Comparison of ENCODE assay signal across 14 cellular contexts in the genomic region with DNA sequence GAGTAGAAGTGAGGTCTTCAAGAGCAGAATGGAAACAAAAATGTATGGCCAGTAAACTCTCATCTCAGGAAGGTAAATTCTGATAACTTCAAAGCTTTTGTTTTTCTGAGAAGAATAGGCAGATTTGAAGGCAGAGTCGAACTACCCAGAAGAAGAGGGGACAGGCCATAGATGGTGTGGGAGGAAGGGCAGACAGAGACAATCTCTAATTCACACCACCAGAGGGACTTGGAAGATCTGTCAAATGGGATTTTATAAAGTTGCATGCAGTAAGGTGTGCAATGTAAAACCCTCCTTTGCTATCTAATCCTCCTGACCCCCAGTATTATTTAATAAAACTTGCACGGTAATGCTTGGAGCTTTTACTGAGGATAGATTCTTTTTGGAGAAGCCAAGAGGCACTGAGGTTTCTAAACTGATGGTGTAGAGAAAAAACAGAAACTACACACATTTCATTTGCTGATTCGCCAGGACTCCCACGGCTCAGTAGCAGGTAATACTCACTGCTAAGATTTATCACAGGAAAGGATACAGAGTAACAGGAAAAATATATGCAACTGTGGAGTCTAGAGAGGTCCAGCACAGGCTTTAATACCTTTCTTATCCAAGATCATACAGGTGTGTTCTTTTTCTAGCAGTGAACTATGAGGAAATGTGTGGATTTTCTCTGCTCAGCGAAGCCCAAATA. TPM values are rescaled to one million over a fixed set of nuclear protein-coding genes. Genes with fewer than 3 reads are reported as not detected.
DNase-seq lines count a peak whose midpoint lies in the region; ATAC-seq, FAIRE-seq and TF ChIP-seq lines count a peak whose summit lies in the region.
"Had no signal": no experiment of that assay in that cellular context is flagged by ENCODE, and none has a peak within 500 bp of the region (broad histone marks: within the 10 kb centered on the region; RNA-seq: fewer than 3 reads in every experiment).

No MANE protein-coding gene starts in this region.

- H3K9ac ChIP-seq in HepG2 (ENCODE audit: insufficient read depth, low read depth, low read length) = no peak overlapping the region

- peak; percentile 24 to 43 for ATAC-seq in CD4-positive, CD25-positive, alpha-beta regulatory T cell (ENCODE audit: low read depth in 2 of 2)
- ATAC-seq in HepG2 = peak; percentile 21

- H3K4me2 ChIP-seq in HepG2 (ENCODE audit: low read depth, low read length) = peak overlapping the region; percentile 28

- H3K9me3 Mint-ChIP-seq in CD4-positive, CD25-positive, alpha-beta regulatory T cell = peaks cover 0 to 2% (median 0%) of the 10 kb centered on the region in 7 donors
- H3K9me3 Mint-ChIP-seq in T-helper 2 cell treated with Interferon-gamma antibody and Interleukin-4, amounts not matched to agents 5 μg/mL and 100 μg/mL, for 36 hours = no peaks in the 10 kb centered on the region
- H3K9me3 Mint-ChIP-seq: stimulated activated naive B cell treated with anti-CD40 and anti-IgM and Interleukin-4, amounts not matched to agents 10 μg/mL and 1 μg/mL and 100 μg/mL, for 72 hours had no signal

- POLR2A ChIA-PET in HepG2 (lab: Yijun Ruan, JAX) = no interaction called here

- TF ChIP-seq POLR2A in HepG2 (IDR thresholded peaks at IDR 0.05; ENCODE audit: insufficient read depth in 1 of 2, low read depth in 2 of 2, low read length in 2 of 2) = no peak

- peaks cover 7% of the 10 kb centered on the region for H3K36me3 ChIP-seq in CD4-positive, CD25-positive, alpha-beta regulatory T cell (ENCODE audit: control insufficient read depth, insufficient read depth, low read length)
- H3K36me3 ChIP-seq in HepG2 (replicated peaks in 1 of 2; ENCODE audit: control insufficient read depth in 1 of 2, insufficient read depth in 2 of 2, low read length in 2 of 2) (no peaks in the 10 kb centered on the region), MG63 (peaks cover 2% of the 10 kb centered on the region)
- H3K36me3 ChIP-seq: ovary had no signal

- CTCF ChIA-PET in HepG2 (lab: Yijun Ruan, JAX; ENCODE audit: low intra/inter-chr PET ratio, low total read pairs) = no interaction called here

- no peak overlapping the region for H3K4me3 Mint-ChIP-seq in CD4-positive, CD25-positive, alpha-beta regulatory T cell
- peak overlapping the region; percentile 23 for H3K4me3 Mint-ChIP-seq in T-helper 2 cell treated with Interferon-gamma antibody and Interleukin-4, amounts not matched to agents 5 μg/mL and 100 μg/mL, for 36 hours
- H3K4me3 Mint-ChIP-seq: stimulated activated naive B cell treated with anti-CD40 and anti-IgM and Interleukin-4, amounts not matched to agents 10 μg/mL and 1 μg/mL and 100 μg/mL, for 72 hours had no signal

- peaks cover 0 to 17% (median 10%) of the 10 kb centered on the region in 4 donors for H3K4me1 Mint-ChIP-seq in CD4-positive, CD25-positive, alpha-beta regulatory T cell
- peaks cover 25% of the 10 kb centered on the region for H3K4me1 Mint-ChIP-seq in T-helper 2 cell treated with Interferon-gamma antibody and Interleukin-4, amounts not matched to agents 5 μg/mL and 100 μg/mL, for 36 hours (ENCODE audit: low read depth)

- H3K4me1 ChIP-seq in CD4-positive, CD25-positive, alpha-beta regulatory T cell (ENCODE audit: control insufficient read depth, insufficient read depth, low read length, poor library complexity, severe bottlenecking) = peaks cover 4% of the 10 kb centered on the region
- H3K4me1 ChIP-seq in HepG2 (ENCODE audit: insufficient read depth, low read length) = peaks cover 19% of the 10 kb centered on the region

- no peak overlapping the region for H3K4me3 ChIP-seq in CD4-positive, CD25-positive, alpha-beta regulatory T cell (ENCODE audit: low read depth, low read length)
- H3K4me3 ChIP-seq in HepG2 (replicated peaks in 1 of 3; ENCODE audit: insufficient read depth in 1 of 3, low read depth in 2 of 3, low read length in 3 of 3) (no peak overlapping the region), MG63 (no peak overlapping the region)
- H3K4me3 ChIP-seq: ovary had no signal

- H3K9me3 ChIP-seq in CD4-positive, CD25-positive, alpha-beta regulatory T cell (ENCODE audit: control insufficient read depth in 2 of 2, low read length in 2 of 2) = no peaks in the 10 kb centered on the region
- H3K9me3 ChIP-seq in HepG2 (ENCODE audit: low read length) (no peaks in the 10 kb centered on the region), MG63 (no peaks in the 10 kb centered on the region)
- H3K9me3 ChIP-seq: ovary had no signal

- H3K36me3 Mint-ChIP-seq in CD4-positive, CD25-positive, alpha-beta regulatory T cell = peaks cover 7% of the 10 kb centered on the region
- H3K36me3 Mint-ChIP-seq in T-helper 2 cell treated with Interferon-gamma antibody and Interleukin-4, amounts not matched to agents 5 μg/mL and 100 μg/mL, for 36 hours (ENCODE audit: low read depth) = peaks cover 11% of the 10 kb centered on the region

- WGBS in HepG2 (ENCODE audit: low lambda C conversion rate) = 15% methylated on average over 5 of the region's 5 CpGs

- peak overlapping the region in 1 of 3 donors; percentile 44 for H3K27ac Mint-ChIP-seq in CD4-positive, CD25-positive, alpha-beta regulatory T cell
- H3K27ac Mint-ChIP-seq in T-helper 2 cell treated with Interferon-gamma antibody and Interleukin-4, amounts not matched to agents 5 μg/mL and 100 μg/mL, for 36 hours = peak overlapping the region; percentile 73
- H3K27ac Mint-ChIP-seq: stimulated activated naive B cell treated with anti-CD40 and anti-IgM and Interleukin-4, amounts not matched to agents 10 μg/mL and 1 μg/mL and 100 μg/mL, for 72 hours had no signal

- TF ChIP-seq CTCF in GM13977 (IDR thresholded peaks at IDR 0.05; ENCODE audit: extremely low read depth, insufficient read depth, missing control alignments) = peak; percentile 22
- peak; percentile 40 for TF ChIP-seq CTCF in HepG2 (CRISPR knock-in tag; IDR thresholded peaks at IDR 0.05)

- H3K27ac ChIP-seq in CD4-positive, CD25-positive, alpha-beta regulatory T cell (ENCODE audit: insufficient read depth, low read length, poor library complexity, severe bottlenecking) = no peak overlapping the region
- no peak overlapping the region for H3K27ac ChIP-seq in HepG2 (ENCODE audit: extremely low read length, insufficient read depth, low read length)
- H3K27ac ChIP-seq: ovary had no signal

- peaks cover 16% of the 10 kb centered on the region for H4K20me1 ChIP-seq in HepG2 (ENCODE audit: insufficient read depth, low read length)

- no TSS peak for BruUV-seq in HepG2 (replicated peaks; lab: Mats Ljungman, UMichigan)

- TF ChIP-seq RAD21 in HepG2 (CRISPR knock-in tag; IDR thresholded peaks at IDR 0.05) = no peak

- TF ChIP-seq EP300 in HepG2 (IDR thresholded peaks at IDR 0.05; ENCODE audit: low read depth in 2 of 2, low read length in 2 of 2) (no peak), HepG2 (CRISPR knock-in tag; IDR thresholded peaks at IDR 0.05; ENCODE audit: borderline replicate concordance) (no peak)

- H3K27me3 ChIP-seq in CD4-positive, CD25-positive, alpha-beta regulatory T cell (ENCODE audit: control insufficient read depth, insufficient read depth, low read length) = no peaks in the 10 kb centered on the region
- H3K27me3 ChIP-seq in HepG2 (ENCODE audit: control insufficient read depth in 1 of 2, insufficient read depth in 2 of 2, low read length in 2 of 2) = peaks cover 0 to 6% of the 10 kb centered on the region in 2 experiments; a peak in 3 of 5 replicates
- H3K27me3 ChIP-seq in MG63 = no peaks in the 10 kb centered on the region
- H3K27me3 ChIP-seq: ovary had no signal

- intact Hi-C loops in HepG2 (cut with micrococcal nuclease; ENCODE audit: unreplicated experiment) = loop anchor here (2.0 kb wide), 1 partner anchor 281 kb away; no protein-coding TSS in a partner anchor
- intact Hi-C loops in head of caudate nucleus (cut with DNase I) = no loop called here

- peak in 1 of 3 donors; percentile 66 for DNase-seq in CD4-positive, CD25-positive, alpha-beta regulatory T cell
- DNase-seq in GM13977 (ENCODE audit: low spot score) = no peak
- DNase-seq in T-helper 2 cell treated with Interferon-gamma antibody and Interleukin-4, amounts not matched to agents 5 μg/mL and 100 μg/mL, for 36 hours (ENCODE audit: low spot score) = no peak
- no peak for DNase-seq in HepG2 (ENCODE audit: low spot score)
- no peak for DNase-seq in head of caudate nucleus
- no peak for DNase-seq in D341Med (ENCODE audit: low spot score)
- DNase-seq in MG63 = no peak
- DNase-seq in activated naive CD4-positive, alpha-beta T cell treated with anti-CD3 and anti-CD28 coated beads, Interleukin-2, amount 50 U/mL, for 16 hours = no peak
- DNase-seq: activated CD8-positive, alpha-beta memory T cell treated with anti-CD3 and anti-CD28 coated beads, Interleukin-2, amount 50 U/mL, for 48 hours; islet precursor cell; NCI-H1105 treated with DMSO at 0.1 percent for 48 hours; ovary; stimulated activated CD4-positive, alpha-beta T cell treated with anti-CD3 and anti-CD28 coated beads, Interleukin-1b, Interleukin-23, amount 100 ng/mL, for 48 hours; stimulated activated naive B cell treated with anti-CD40 and anti-IgM and Interleukin-4, amounts not matched to agents 10 μg/mL and 1 μg/mL and 100 μg/mL, for 72 hours had no signal

- no peaks in the 10 kb centered on the region for H3K79me2 ChIP-seq in HepG2 (ENCODE audit: insufficient read depth, low read length)

- no peak for FAIRE-seq in HepG2 (lab: Jason Lieb, UNC)

- in situ Hi-C loops in GM13977 (cut with MboI; ENCODE audit: low pct_unique_long_range_greater_than_20kb, low sequenced_read_pairs, unreplicated experiment) = loop anchor here (25.0 kb wide), 1 partner anchor 308 kb away; no protein-coding TSS in a partner anchor
- in situ Hi-C loops in HepG2 (cut with HindIII; ENCODE audit: extremely low pct_ligation_motif_present, low pct_unique_long_range_greater_than_20kb) = loop anchor here (5.0 kb wide), 1 partner anchor 323 kb away; no protein-coding TSS in a partner anchor

- peaks cover 4% of the 10 kb centered on the region for H3K27me3 Mint-ChIP-seq in CD4-positive, CD25-positive, alpha-beta regulatory T cell
- no peaks in the 10 kb centered on the region for H3K27me3 Mint-ChIP-seq in T-helper 2 cell treated with Interferon-gamma antibody and Interleukin-4, amounts not matched to agents 5 μg/mL and 100 μg/mL, for 36 hours (ENCODE audit: low read depth)
- H3K27me3 Mint-ChIP-seq: stimulated activated naive B cell treated with anti-CD40 and anti-IgM and Interleukin-4, amounts not matched to agents 10 μg/mL and 1 μg/mL and 100 μg/mL, for 72 hours had no signal

- no peak overlapping the region for H2AFZ ChIP-seq in HepG2 (ENCODE audit: low read length)

RNA-seq across cellular contexts. Expression of a gene that starts 18.3 kb away (rescaled TPM):
- total RNA-seq in CD4-positive, CD25-positive, alpha-beta regulatory T cell = 186 TPM
- polyA plus RNA-seq in CD4-positive, CD25-positive, alpha-beta regulatory T cell = 100 to 1,000 TPM in 1 of 4 donors, 10 to 100 TPM in 3; 53.0 to 110 (median 80.1) TPM
- total RNA-seq in HepG2 (2016; rRNA removed; fragmentation: Illumina TruSeq; extraction: Trizol) = 230 and 368 TPM in 2 replicates
- 31.8 and 45.4 TPM in 2 replicates for total RNA-seq in HepG2 (2016; cell fraction: cytosol; rRNA removed; fragmentation: Illumina TruSeq; extraction: Trizol; ENCODE audit: low read depth)
- 210 and 375 TPM in 2 replicates for total RNA-seq in HepG2 (2016; cell fraction: insoluble cytoplasmic fraction; rRNA removed; fragmentation: Illumina TruSeq; extraction: Trizol)
- 98.8 and 127 TPM in 2 replicates for total RNA-seq in HepG2 (2016; cell fraction: membrane; rRNA removed; fragmentation: Illumina TruSeq; extraction: Trizol)
- 947 and 961 TPM in 2 replicates for total RNA-seq in HepG2 (2016; cell fraction: nucleus; rRNA removed; fragmentation: Illumina TruSeq; extraction: Trizol)
- 861 and 880 TPM in 2 replicates for polyA plus RNA-seq in HepG2 (2011; rRNA removed)
- polyA plus RNA-seq in HepG2 (2011; cell fraction: cytosol; rRNA removed) = 346 and 636 TPM in 2 replicates
- 926 and 1,239 TPM in 2 replicates for polyA plus RNA-seq in HepG2 (2011; cell fraction: nucleus; rRNA removed)
- 836 and 868 TPM in 2 replicates for polyA plus RNA-seq in HepG2 (2012)
- polyA plus RNA-seq in HepG2 (2016; cell fraction: cytosol; fragmentation: Illumina TruSeq; extraction: Trizol; ENCODE audit: low read depth) = 8.1 TPM in 2 replicates
- 138 and 148 TPM in 2 replicates for polyA plus RNA-seq in HepG2 (2016; cell fraction: insoluble cytoplasmic fraction; fragmentation: Illumina TruSeq; extraction: Trizol; ENCODE audit: low read depth)
- 24.1 and 28.9 TPM in 2 replicates for polyA plus RNA-seq in HepG2 (2016; cell fraction: membrane; fragmentation: Illumina TruSeq; extraction: Trizol; ENCODE audit: low read depth)
- 882 and 909 TPM in 2 replicates for polyA plus RNA-seq in HepG2 (2016; cell fraction: nucleus; fragmentation: Illumina TruSeq; extraction: Trizol; ENCODE audit: insufficient read depth, low read depth)
- 406 and 1,055 TPM in 2 replicates for polyA minus RNA-seq in HepG2 (2011; rRNA and poly(A)+ RNA removed; ENCODE audit: low replicate concordance)
- polyA minus RNA-seq in HepG2 (2011; cell fraction: cytosol; rRNA and poly(A)+ RNA removed) = 1,075 and 1,302 TPM in 2 replicates
- 2,125 and 2,864 TPM in 2 replicates for polyA minus RNA-seq in HepG2 (2011; cell fraction: nucleus; rRNA and poly(A)+ RNA removed)
- total RNA-seq in MG63 (2014; rRNA removed; shearing (Covaris generic); ENCODE audit: low replicate concordance) = 331 and 535 TPM in 2 replicates
